ENCODE assay signal across 24 cellular contexts in genomic region chr14:105336477-105337287, GRCh38. TPM values are rescaled to one million over a fixed set of nuclear protein-coding genes. Genes with fewer than 3 reads are reported as not detected.
DNase-seq lines count a peak whose midpoint lies in the region; FAIRE-seq and TF ChIP-seq lines count a peak whose summit lies in the region.
"Had no signal": no experiment of that assay in that cellular context is flagged by ENCODE, and none has a peak within 500 bp of the region (broad histone marks: within the 10 kb centered on the region; RNA-seq: fewer than 3 reads in every experiment).

No MANE protein-coding gene starts in this region.

- H4K20me1 ChIP-seq in BLaER1 (peaks cover 100% of the 10 kb centered on the region), H1 (replicated peaks in 1 of 2; ENCODE audit: control insufficient read depth in 1 of 2, insufficient read depth in 2 of 2, low read length in 2 of 2) (peaks cover 19 to 46% of the 10 kb centered on the region in 2 experiments)

- H3K4me3 ChIP-seq in BLaER1 (no peak overlapping the region), H1 (ENCODE audit: extremely low read depth in 1 of 4, insufficient read depth in 2 of 4, low read depth in 3 of 4, low read length in 4 of 4) (no peak overlapping the region), neuronal stem cell (ENCODE audit: low read length in 2 of 2) (no peak overlapping the region), trophoblast cell (ENCODE audit: low read depth, low read length) (no peak overlapping the region)
- H3K4me3 ChIP-seq: ascending aorta, smooth muscle cell had no signal

- H2BK5ac ChIP-seq in H1 (ENCODE audit: low read depth, low read length) (peak overlapping the region; percentile 35; the same call in 1 of the 2 replicates), neuronal stem cell (ENCODE audit: low read length) (no peak overlapping the region), trophoblast cell (ENCODE audit: low read depth, low read length, poor library complexity) (no peak overlapping the region)

- FAIRE-seq in H1 (lab: Jason Lieb, UNC) = no peak
- FAIRE-seq: endothelial cell of umbilical vein, TTC549 had no signal

- H4K12ac ChIP-seq in trophoblast cell (ENCODE audit: low read depth, low read length) = no peak overlapping the region

- H4K91ac ChIP-seq in H1 (replicated peaks; ENCODE audit: insufficient read length, low read length) = no peak overlapping the region
- peak overlapping the region; percentile 35 for H4K91ac ChIP-seq in neuronal stem cell (ENCODE audit: low read depth, low read length, poor library complexity)
- H4K91ac ChIP-seq in trophoblast cell (ENCODE audit: low read depth, low read length) = no peak overlapping the region

- H3K79me1 ChIP-seq in H1 (ENCODE audit: low read depth, low read length) (peaks cover 29% of the 10 kb centered on the region), neuronal stem cell (ENCODE audit: low read depth, low read length) (peaks cover 3% of the 10 kb centered on the region), trophoblast cell (ENCODE audit: low read length) (no peaks in the 10 kb centered on the region)

- no peaks in the 10 kb centered on the region for H3K9me3 ChIP-seq in BLaER1
- no peaks in the 10 kb centered on the region for H3K9me3 ChIP-seq in H1 (ENCODE audit: insufficient read depth in 2 of 2, low read depth in 1 of 2, low read length in 1 of 2)
- peaks cover 0 to under 1% of the 10 kb centered on the region in 2 donors for H3K9me3 ChIP-seq in neuronal stem cell (replicated peaks in 1 of 2; ENCODE audit: control insufficient read depth in 2 of 2, insufficient read depth in 1 of 2, low read depth in 1 of 2, low read length in 2 of 2)
- peaks cover 11% of the 10 kb centered on the region for H3K9me3 ChIP-seq in trophoblast cell (ENCODE audit: insufficient read depth, low read depth, low read length)
- H3K9me3 ChIP-seq: ascending aorta, SK-N-SH had no signal

- H2BK12ac ChIP-seq in H1 (ENCODE audit: low read depth, low read length) = no peak overlapping the region
- no peak overlapping the region for H2BK12ac ChIP-seq in neuronal stem cell (ENCODE audit: low read length)
- H2BK12ac ChIP-seq in trophoblast cell (ENCODE audit: low read length) = no peak overlapping the region

- TF ChIP-seq POLR2A in H1 (IDR thresholded peaks at IDR 0.05; ENCODE audit: control extremely low read depth in 1 of 2, low read depth in 2 of 2, low read length in 2 of 2) = no peak

- DNase-seq in NCI-H1694 treated with DMSO at 0.1 percent for 48 hours (lab: John Stamatoyannopoulos, UW) = peak; percentile 36
- no peak for DNase-seq in H1 (ENCODE audit: low read depth in 1 of 2, low spot score in 2 of 2)
- DNase-seq in neuronal stem cell (ENCODE audit: low spot score) = no peak
- no peak for DNase-seq in kidney tubule cell (ENCODE audit: low spot score)
- DNase-seq in activated T-cell treated with anti-CD3 and anti-CD28 coated beads, Interleukin-2, amount 50 U/mL, for 48 hours = no peak
- no peak for DNase-seq in AG08395 (ENCODE audit: low spot score)
- no peak for DNase-seq in trophoblast cell
- DNase-seq: activated CD4-positive, alpha-beta memory T cell treated with anti-CD3 and anti-CD28 coated beads, Interleukin-2, amount 10 ng/mL, durations not matched to agents 7 days and 5 days; activated CD4-positive, alpha-beta T cell treated with anti-CD3 and anti-CD28 coated beads for 1 hour; dermis blood vessel endothelial cell; DMS79; GDM1; islet precursor cell; NCI-H1417; NCI-H2081 treated with DMSO at 0.1 percent for 48 hours; NCI-H446 treated with DMSO at 0.1 percent for 48 hours; SK-N-SH; stimulated activated CD4-positive, alpha-beta T cell treated with anti-CD3 and anti-CD28 coated beads, Interleukin-2, amount 100 ng/mL, for 48 hours had no signal

- POLR2A ChIA-PET in H1 (lab: Charles Lee; ENCODE audit: partially characterized antibody) = no interaction called here

- no peak for TF ChIP-seq EP300 in H1 (IDR thresholded peaks at IDR 0.05; ENCODE audit: borderline replicate concordance in 1 of 2, low read depth in 2 of 2, low read length in 2 of 2)

- H3K9ac ChIP-seq in BLaER1 = no peak overlapping the region
- no peak overlapping the region for H3K9ac ChIP-seq in H1 (replicated peaks in 1 of 4; ENCODE audit: extremely low read depth in 1 of 4, low read depth in 3 of 4, low read length in 3 of 4)
- H3K9ac ChIP-seq in neuronal stem cell (ENCODE audit: low read depth, low read length, poor library complexity) = peak overlapping the region; percentile 33
- H3K9ac ChIP-seq in trophoblast cell (ENCODE audit: low read length) = no peak overlapping the region
- H3K9ac ChIP-seq: SK-N-SH had no signal

- CTCF ChIA-PET in H1 (lab: Charles Lee; ENCODE audit: partially characterized antibody) = interaction anchor here (0.8 to 1.1 kb wide), 3 partner anchors 9 to 35 kb away, joined by 3 to 4 read pairs (median 4); partner anchors contain the start of gene BRF1

- no peak overlapping the region for H2AK5ac ChIP-seq in H1 (ENCODE audit: low read depth, low read length)
- H2AK5ac ChIP-seq in neuronal stem cell (ENCODE audit: low read depth, low read length) = peak overlapping the region; percentile 64
- no peak overlapping the region for H2AK5ac ChIP-seq in trophoblast cell (ENCODE audit: low read length)

- no peak for TF ChIP-seq RAD21 in H1 (IDR thresholded peaks at IDR 0.05 in 1 of 2, conservative IDR thresholded peaks at IDR 0.05 in 1 of 2; ENCODE audit: low read depth in 2 of 2, low read length in 2 of 2)

- no peak overlapping the region for H3K4ac ChIP-seq in H1 (replicated peaks; ENCODE audit: insufficient read length, low read depth, low read length)
- H3K4ac ChIP-seq in neuronal stem cell (ENCODE audit: low read length) = no peak overlapping the region
- no peak overlapping the region for H3K4ac ChIP-seq in trophoblast cell (ENCODE audit: low read depth, low read length)

- H3K18ac ChIP-seq in H1 (ENCODE audit: extremely low read depth, low read length) = no peak overlapping the region
- H3K18ac ChIP-seq in neuronal stem cell (ENCODE audit: low read length) = peak overlapping the region; percentile 68
- H3K18ac ChIP-seq in trophoblast cell (ENCODE audit: low read length) = no peak overlapping the region

- H3K27me3 ChIP-seq in BLaER1 = no peaks in the 10 kb centered on the region
- H3K27me3 ChIP-seq in H1 (replicated peaks in 1 of 4; ENCODE audit: control insufficient read depth in 3 of 4, extremely low read depth in 1 of 4, insufficient read depth in 3 of 4, low read length in 3 of 4) = no peaks in the 10 kb centered on the region
- H3K27me3 ChIP-seq in neuronal stem cell (ENCODE audit: control insufficient read depth in 3 of 3, insufficient read depth in 3 of 3, low read depth in 1 of 3, low read length in 3 of 3) = no peaks in the 10 kb centered on the region
- no peaks in the 10 kb centered on the region for H3K27me3 ChIP-seq in trophoblast cell (ENCODE audit: insufficient read depth, low read length)
- H3K27me3 ChIP-seq: ascending aorta had no signal

- H4K8ac ChIP-seq in H1 (ENCODE audit: extremely low read depth, insufficient read depth, low read length) = no peak overlapping the region
- peak overlapping the region; percentile 49 for H4K8ac ChIP-seq in neuronal stem cell (ENCODE audit: low read depth, low read length)
- H4K8ac ChIP-seq in trophoblast cell (ENCODE audit: low read depth, low read length) = no peak overlapping the region

- H2BK120ac ChIP-seq in H1 (replicated peaks; ENCODE audit: low read depth, low read length) (no peak overlapping the region), neuronal stem cell (ENCODE audit: low read depth, low read length) (no peak overlapping the region), trophoblast cell (ENCODE audit: insufficient read depth, low read length, poor library complexity) (no peak overlapping the region)

- H3K14ac ChIP-seq in H1 (ENCODE audit: insufficient read length) (no peak overlapping the region), neuronal stem cell (ENCODE audit: low read length) (peak overlapping the region; percentile 94), trophoblast cell (ENCODE audit: low read length) (no peak overlapping the region)

- H4K5ac ChIP-seq in H1 (ENCODE audit: insufficient read length, low read depth, low read length) = no peak overlapping the region

- no peak overlapping the region for H3K56ac ChIP-seq in H1 (replicated peaks; ENCODE audit: insufficient read length, low read depth, low read length)

- no peak overlapping the region for H2BK20ac ChIP-seq in H1 (ENCODE audit: low read length)

- peaks cover 98% of the 10 kb centered on the region for H3K4me1 ChIP-seq in BLaER1
- peaks cover 0 to 8% (median 1%) of the 10 kb centered on the region in 4 experiments; a peak in 3 of 7 replicates for H3K4me1 ChIP-seq in H1 (replicated peaks in 1 of 4; ENCODE audit: control insufficient read depth in 3 of 4, insufficient read depth in 4 of 4, low read length in 3 of 4)
- peaks cover 10 to 12% of the 10 kb centered on the region in 2 donors for H3K4me1 ChIP-seq in neuronal stem cell (ENCODE audit: control insufficient read depth in 2 of 2, insufficient read depth in 1 of 2, low read depth in 1 of 2, low read length in 2 of 2)
- H3K4me1 ChIP-seq in trophoblast cell (ENCODE audit: control insufficient read depth in 1 of 2, insufficient read depth in 2 of 2, low read length in 2 of 2) = peaks cover 9 to 12% of the 10 kb centered on the region in 2 experiments
- H3K4me1 ChIP-seq: ascending aorta had no signal

- TF ChIP-seq CTCF in H1 (IDR thresholded peaks at IDR 0.05; ENCODE audit: control extremely low read depth in 1 of 3, insufficient read depth in 1 of 3, low read depth in 1 of 3, low read length in 3 of 3) = no peak

- H3K4me2 ChIP-seq in BLaER1 (peak overlapping the region; percentile 61), H1 (ENCODE audit: insufficient read depth in 1 of 2, low read depth in 2 of 2, low read length in 2 of 2) (no peak overlapping the region), neuronal stem cell (ENCODE audit: insufficient read depth, low read length, poor library complexity, severe bottlenecking) (no peak overlapping the region), trophoblast cell (ENCODE audit: low read length) (no peak overlapping the region)
- H3K4me2 ChIP-seq: SK-N-SH, smooth muscle cell had no signal

- H3K23ac ChIP-seq in H1 (ENCODE audit: insufficient read length) = no peak overlapping the region
- H3K23ac ChIP-seq in neuronal stem cell (ENCODE audit: low read depth, low read length, poor library complexity) = no peak overlapping the region
- no peak overlapping the region for H3K23ac ChIP-seq in trophoblast cell (ENCODE audit: low read length)

- no peaks in the 10 kb centered on the region for H3K23me2 ChIP-seq in H1 (ENCODE audit: low read depth, low read length)

- H3K27ac ChIP-seq in BLaER1 (peak overlapping the region; percentile 30; the same call in 1 of the 2 replicates), H1 (ENCODE audit: low read depth, low read length) (no peak overlapping the region), neuronal stem cell (replicated peaks; ENCODE audit: low read length) (no peak overlapping the region), trophoblast cell (ENCODE audit: low read depth, low read length) (no peak overlapping the region)
- H3K27ac ChIP-seq: ascending aorta, C4-2B had no signal

- H3K79me2 ChIP-seq in H1 (ENCODE audit: control insufficient read depth in 1 of 2, insufficient read depth in 2 of 2, low read length in 2 of 2) (peaks cover 0 to 48% of the 10 kb centered on the region in 2 experiments; a peak in 2 of 4 replicates), trophoblast cell (ENCODE audit: control insufficient read depth, insufficient read depth, low read length, poor library complexity) (peaks cover 2% of the 10 kb centered on the region)

- H2AFZ ChIP-seq in H1 (ENCODE audit: low read length) (no peak overlapping the region), neuronal stem cell (ENCODE audit: low read length) (no peak overlapping the region), trophoblast cell (ENCODE audit: insufficient read depth, low read length, poor library complexity) (no peak overlapping the region)

- H3K36me3 ChIP-seq in BLaER1 = peaks cover 22% of the 10 kb centered on the region; the same call in 1 of the 2 replicates
- no peaks in the 10 kb centered on the region for H3K36me3 ChIP-seq in H1 (ENCODE audit: control insufficient read depth in 2 of 4, insufficient read depth in 4 of 4, low read length in 3 of 4)
- peaks cover 0 to 7% of the 10 kb centered on the region in 2 donors for H3K36me3 ChIP-seq in neuronal stem cell (replicated peaks in 1 of 2; ENCODE audit: control insufficient read depth in 2 of 2, insufficient read depth in 2 of 2, low read length in 2 of 2)
- peaks cover 0 to 5% of the 10 kb centered on the region in 2 experiments for H3K36me3 ChIP-seq in trophoblast cell (ENCODE audit: control insufficient read depth in 1 of 2, insufficient read depth in 2 of 2, low read length in 2 of 2)
- H3K36me3 ChIP-seq: ascending aorta had no signal

- 91% methylated on average over 26 of the region's 26 CpGs; no CpG with 5 or more reads in 1 of the 2 experiments for WGBS in H1 (ENCODE audit: extremely low coverage in 1 of 2, insufficient coverage in 1 of 2, insufficient read length in 1 of 2, insufficient replicate concordance in 2 of 2, low coverage in 1 of 2, low lambda C conversion rate in 2 of 2, missing lambda C conversion rate in 1 of 2), 2 experiments
- no CpG with 5 or more reads among the region's 26 CpGs for WGBS in neuronal stem cell (ENCODE audit: extremely low coverage in 2 of 2, insufficient read length in 2 of 2, insufficient replicate concordance in 1 of 2), 2 donors
- no CpG with 5 or more reads among the region's 26 CpGs for WGBS in trophoblast cell (ENCODE audit: extremely low coverage, insufficient coverage, insufficient read length)

- H2BK15ac ChIP-seq in H1 (ENCODE audit: low read length) (no peak overlapping the region), neuronal stem cell (ENCODE audit: low read length) (no peak overlapping the region)

RNA-seq across cellular contexts. Expression of gene PACS2, which starts 22.1 kb away (rescaled TPM):
- total RNA-seq in H1 (2021; fragmentation: NEBNext Ultra II Directional; extraction: Animal tissue kit (Norgen Biotek cat#: 25700)) = 62.3 and 62.8 TPM in 2 replicates
- 38.0 and 65.4 TPM in 2 replicates for polyA plus RNA-seq in H1 (2011; rRNA removed)
- 57.3 TPM for polyA plus RNA-seq in H1 (2011; cell fraction: cytosol; rRNA removed)
- polyA plus RNA-seq in H1 (2011; cell fraction: nucleus; rRNA removed) = 306 TPM
- polyA plus RNA-seq in H1 (2012, experiment 1 of 2) = 54.5 to 72.8 TPM (median 68.7 TPM) in 4 replicates
- polyA plus RNA-seq in H1 (2012, experiment 2 of 2) = 42.3 TPM
- 35.8 TPM for polyA plus RNA-seq in H1 (2013, experiment 1 of 2)
- polyA plus RNA-seq in H1 (2013, experiment 2 of 2) = 33.2 TPM
- 28.2 and 33.0 TPM in 2 replicates for polyA minus RNA-seq in H1 (2011; rRNA and poly(A)+ RNA removed)
- polyA minus RNA-seq in H1 (2011; cell fraction: cytosol; rRNA and poly(A)+ RNA removed) = 49.0 TPM
- polyA minus RNA-seq in H1 (2011; cell fraction: nucleus; rRNA and poly(A)+ RNA removed) = 88.7 TPM
- polyA plus RNA-seq in neuronal stem cell (2013, experiment 1 of 2) = 33.5 TPM
- polyA plus RNA-seq in neuronal stem cell (2013, experiment 2 of 2) = 32.3 TPM
- 36.7 and 36.9 TPM in 2 replicates for polyA plus RNA-seq in trophoblast cell (2013)

RNA-seq across cellular contexts. Expression of gene BRF1, which starts 35.9 kb away (rescaled TPM):
- 18.3 and 18.5 TPM in 2 replicates for total RNA-seq in H1 (2021; fragmentation: NEBNext Ultra II Directional; extraction: Animal tissue kit (Norgen Biotek cat#: 25700))
- 7.7 and 12.5 TPM in 2 replicates for polyA plus RNA-seq in H1 (2011; rRNA removed)
- 11.1 TPM for polyA plus RNA-seq in H1 (2011; cell fraction: cytosol; rRNA removed)
- 32.8 TPM for polyA plus RNA-seq in H1 (2011; cell fraction: nucleus; rRNA removed)
- 11.4 to 15.6 TPM (median 13.1 TPM) in 4 replicates for polyA plus RNA-seq in H1 (2012, experiment 1 of 2)
- polyA plus RNA-seq in H1 (2012, experiment 2 of 2) = 7.8 TPM
- polyA plus RNA-seq in H1 (2013, experiment 1 of 2) = 9.6 TPM
- 8.4 TPM for polyA plus RNA-seq in H1 (2013, experiment 2 of 2)
- 10.3 and 11.4 TPM in 2 replicates for polyA minus RNA-seq in H1 (2011; rRNA and poly(A)+ RNA removed)
- polyA minus RNA-seq in H1 (2011; cell fraction: cytosol; rRNA and poly(A)+ RNA removed) = 15.4 TPM
- 35.1 TPM for polyA minus RNA-seq in H1 (2011; cell fraction: nucleus; rRNA and poly(A)+ RNA removed)
- 14.0 TPM for polyA plus RNA-seq in neuronal stem cell (2013, experiment 1 of 2)
- polyA plus RNA-seq in neuronal stem cell (2013, experiment 2 of 2) = 14.3 TPM
- polyA plus RNA-seq in trophoblast cell (2013) = 10.2 and 10.6 TPM in 2 replicates
